8 cellular contexts compared by ENCODE assay signal in the genomic region with DNA sequence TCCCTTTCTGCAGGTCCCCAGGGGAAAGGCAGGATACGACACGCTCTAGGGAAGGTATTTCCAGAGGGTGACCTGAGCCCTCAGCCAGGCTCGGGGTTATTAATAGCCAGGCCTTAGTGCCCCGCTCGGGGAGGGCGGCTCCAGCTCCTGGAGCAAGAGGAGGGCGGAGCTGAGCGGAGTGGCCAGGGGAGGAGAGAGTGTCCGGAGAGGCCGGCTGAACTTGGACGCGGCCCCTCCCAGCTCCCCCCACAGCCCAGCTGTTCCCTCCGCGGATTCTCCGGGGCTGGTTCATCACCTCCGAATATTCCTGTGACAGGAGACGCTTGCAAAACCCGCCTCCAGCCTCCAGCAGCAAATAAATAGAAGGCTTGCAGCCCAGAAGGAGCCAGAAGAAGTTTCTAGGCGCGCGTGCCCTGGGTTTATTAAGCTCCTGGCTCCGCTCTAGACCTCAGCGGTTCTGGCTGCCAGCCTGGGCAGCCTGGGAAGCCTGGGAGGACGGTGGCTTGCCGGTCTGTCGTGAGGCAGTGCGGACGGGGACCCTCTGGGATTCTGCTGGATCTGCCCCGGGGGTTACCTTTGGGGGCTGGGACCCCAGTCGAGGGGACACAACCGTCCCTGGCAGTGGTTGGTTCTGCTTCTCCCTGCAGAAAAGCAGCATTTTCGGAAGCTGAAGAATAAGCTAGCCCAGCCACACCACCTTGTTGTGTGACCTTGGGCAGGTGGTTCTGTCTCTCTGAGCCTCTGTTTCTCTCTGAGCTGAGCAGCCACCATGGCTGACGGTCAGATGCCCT. TPM values are rescaled to one million over a fixed set of nuclear protein-coding genes. Genes with fewer than 3 reads are reported as not detected.
DNase-seq lines count a peak whose midpoint lies in the region; ATAC-seq, FAIRE-seq and TF ChIP-seq lines count a peak whose summit lies in the region.

HSPB8 (plus strand) TSS at position 388 of the 791 bp plus-strand sequence; CDS start at position 770, 382 bp downstream.

- H2AFZ ChIP-seq in HCT116 (ENCODE audit: low read depth, low read length, poor library complexity, severe bottlenecking): peak within 1 kb of the TSS; percentile 68

- RAD21 ChIA-PET in HCT116 (lab: Charles Lee; ENCODE audit: low non-redundant PET in 1 of 2, low total read pairs in 2 of 2, uncharacterized antibody in 2 of 2, unreplicated experiment in 2 of 2): no interaction called here

- H3K27ac ChIP-seq in HCT116 (ENCODE audit: low read depth, low read length) (peak within 1 kb of the TSS; percentile 46), VCaP (peak within 1 kb of the TSS; percentile 52), pancreas (peak within 1 kb of the TSS; percentile 62 to 91 (median 86))

- no peaks in the 10 kb centered on the region for H3K27me3 ChIP-seq in HCT116 (ENCODE audit: insufficient read depth, low read length)
- H3K27me3 ChIP-seq in pancreas: peaks cover 0 to 5% (median 0%) of the 10 kb centered on the region in 4 donors

- H3K4me3 Mint-ChIP-seq in CD14-positive monocyte: peak within 1 kb of the TSS in 1 of 2 donors; percentile 28

- H3K4me3 ChIP-seq in HCT116 (replicated peaks in 1 of 2; ENCODE audit: low read depth in 1 of 2, low read length in 2 of 2) (peak within 1 kb of the TSS; percentile 41 to 54), pancreas (peak within 1 kb of the TSS in 3 of 4 donors; percentile 11 to 49 (median 29))

- peak; percentile 88 for ATAC-seq in HCT116
- ATAC-seq in Right ventricle myocardium superior (ENCODE audit: poor library complexity): peak; percentile 89
- peak; percentile 83 to 88 (median 86) for ATAC-seq in pancreas

- TF ChIP-seq CTCF in HCT116 (IDR thresholded peaks at IDR 0.05 in 2 of 3, conservative IDR thresholded peaks at IDR 0.05 in 1 of 3; ENCODE audit: borderline replicate concordance in 1 of 3, insufficient read depth in 1 of 3, low read depth in 2 of 3, low read length in 2 of 3) (no peak), VCaP (conservative IDR thresholded peaks at IDR 0.05) (no peak), pancreas (IDR thresholded peaks at IDR 0.05) (no peak), CD14-positive monocyte (IDR thresholded peaks at IDR 0.05) (no peak)

- intact Hi-C loops in HCT116 (cut with micrococcal nuclease) (no loop called here), Right ventricle myocardium superior (cut with DNase I) (no loop called here), pancreas (cut with DNase I) (no loop called here), CD14-positive monocyte (cut with micrococcal nuclease) (no loop called here)

- peaks cover 17 to 23% (median 17%) of the 10 kb centered on the region in 3 donors for H3K27me3 Mint-ChIP-seq in CD14-positive monocyte (ENCODE audit: low read depth in 3 of 3)

- peak; percentile 33 for DNase-seq in HCT116 (ENCODE audit: low read depth, low spot score)
- DNase-seq in Right ventricle myocardium superior: peak; percentile 95
- DNase-seq in pancreas: peak; percentile 69 to 88 (median 79)
- no peak for DNase-seq in CD14-positive monocyte (ENCODE audit: low spot score)
- no peak for DNase-seq in central memory CD4-positive, alpha-beta T cell
- no peak for DNase-seq in COR-L47 (lab: John Stamatoyannopoulos, UW)
- no peak for DNase-seq in NCI-H1048 (lab: John Stamatoyannopoulos, UW)

- H3K79me2 ChIP-seq in HCT116 (ENCODE audit: insufficient read depth, low read length): no peaks in the 10 kb centered on the region

- WGBS in pancreas, 2 donors: 2% methylated on average over 32 to 33 of the region's 33 CpGs

- BruUV-seq in HCT116 (replicated peaks; lab: Mats Ljungman, UMichigan): TSS peak; percentile 61

- no peak for TF ChIP-seq RAD21 in HCT116 (IDR thresholded peaks at IDR 0.05; ENCODE audit: low read depth)

- H3K27ac Mint-ChIP-seq in CD14-positive monocyte: no peak within 1 kb of the TSS

- POLR2A ChIA-PET in HCT116 (lab: Charles Lee): interaction anchor here (0.9 to 1.4 kb wide), 3 partner anchors 10 to 25 kb away, joined by 3 to 4 read pairs (median 3); no protein-coding TSS in a partner anchor

- no peaks in the 10 kb centered on the region for H3K4me1 Mint-ChIP-seq in CD14-positive monocyte

- no peaks in the 10 kb centered on the region for H3K9me3 Mint-ChIP-seq in CD14-positive monocyte

- H3K36me3 Mint-ChIP-seq in CD14-positive monocyte: no peaks in the 10 kb centered on the region

- H3K9ac ChIP-seq in HCT116 (ENCODE audit: low read length): peak within 1 kb of the TSS; percentile 54

- no peaks in the 10 kb centered on the region for H4K20me1 ChIP-seq in HCT116 (ENCODE audit: insufficient read depth)

- FAIRE-seq in pancreas (lab: Jason Lieb, UNC): no peak

- CTCF ChIA-PET in HCT116 (lab: Charles Lee): interaction anchor here (1.8 kb wide), 1 partner anchor 23 kb away, joined by 4 read pairs; no protein-coding TSS in a partner anchor

- H3K9me3 ChIP-seq in HCT116 (ENCODE audit: control insufficient read depth in 1 of 2, insufficient read depth in 1 of 2, low read depth in 1 of 2, low read length in 2 of 2) (no peaks in the 10 kb centered on the region), pancreas (no peaks in the 10 kb centered on the region)

- H3K4me1 ChIP-seq in HCT116 (ENCODE audit: control insufficient read depth in 1 of 2, insufficient read depth in 2 of 2, low read length in 2 of 2) (peaks cover 45 to 56% of the 10 kb centered on the region in 2 experiments), pancreas (peaks cover 0 to 5% (median 0%) of the 10 kb centered on the region in 3 donors)

- no peaks in the 10 kb centered on the region for H3K9me2 ChIP-seq in HCT116 (ENCODE audit: insufficient read depth)

- peak within 1 kb of the TSS; percentile 90 for H3K4me2 ChIP-seq in HCT116 (ENCODE audit: low read length)

- no peaks in the 10 kb centered on the region for H3K36me3 ChIP-seq in HCT116 (ENCODE audit: control insufficient read depth in 1 of 2, insufficient read depth in 2 of 2, low read length in 2 of 2)
- H3K36me3 ChIP-seq in pancreas: no peaks in the 10 kb centered on the region

- no peak for TF ChIP-seq POLR2A in HCT116 (IDR thresholded peaks at IDR 0.05; ENCODE audit: borderline replicate concordance, extremely low read depth, insufficient read depth, insufficient read length)

TF ChIP-seq in HCT116, 20 proteins besides CTCF, POLR2A, EP300 and RAD21:
- no peak for TF ChIP-seq YY1 (IDR thresholded peaks at IDR 0.05; ENCODE audit: extremely low read depth, insufficient replicate concordance, low read depth, low read length)
- 0 out of 2 replicates have a peak, but pooled peaks have one; percentile 17 for TF ChIP-seq POLR2AphosphoS5 (IDR thresholded peaks at IDR 0.05; ENCODE audit: low read depth, low read length)
- no peak for TF ChIP-seq FOSL1 (IDR thresholded peaks at IDR 0.05; ENCODE audit: low read depth)

RNA-seq across cellular contexts. Expression of gene HSPB8, which starts in this region (rescaled TPM):
- total RNA-seq in HCT116 (2021; ENCODE audit: unreplicated experiment) (3.5 TPM), Right ventricle myocardium superior (529 TPM), pancreas (10 to 100 TPM in 2 of 6 donors, 1 to 10 TPM in 4; 5.4 to 21.2 (median 8.3) TPM)
- polyA plus RNA-seq in HCT116 (2012): 1.1 and 1.7 TPM in 2 replicates
- polyA plus RNA-seq in pancreas (10 to 100 TPM; 10.5 to 11.1 TPM), CD14-positive monocyte (not detected)

Comparison
In these comparisons a context has a peak if more than half of its experiments do, and no peak if none do; other contexts are left out.
1. RNA of gene HSPB8 (total RNA-seq): 529 TPM in Right ventricle myocardium superior (single experiment); 5.4 to 21.2 TPM in pancreas and 3.5 TPM in HCT116 (single experiment); every median in the first group is over 10 times any median in the second.
2. RNA of gene HSPB8 (polyA plus RNA-seq): 10.5 to 11.1 TPM in pancreas; not detected in CD14-positive monocyte; every median in the first group is over 10 times any median in the second.
3. DNase-seq: peak in HCT116 (single experiment), Right ventricle myocardium superior (single experiment) and pancreas (6 of 6); none in CD14-positive monocyte (single experiment), central memory CD4-positive, alpha-beta T cell (single experiment), COR-L47 (single experiment) and NCI-H1048 (single experiment).
4. Peak in every context shown above with its lines, with median percentiles within 50 percentile points of each other: ATAC-seq and H3K27ac ChIP-seq.